13 cellular contexts compared by ENCODE assay signal in the genomic region with DNA sequence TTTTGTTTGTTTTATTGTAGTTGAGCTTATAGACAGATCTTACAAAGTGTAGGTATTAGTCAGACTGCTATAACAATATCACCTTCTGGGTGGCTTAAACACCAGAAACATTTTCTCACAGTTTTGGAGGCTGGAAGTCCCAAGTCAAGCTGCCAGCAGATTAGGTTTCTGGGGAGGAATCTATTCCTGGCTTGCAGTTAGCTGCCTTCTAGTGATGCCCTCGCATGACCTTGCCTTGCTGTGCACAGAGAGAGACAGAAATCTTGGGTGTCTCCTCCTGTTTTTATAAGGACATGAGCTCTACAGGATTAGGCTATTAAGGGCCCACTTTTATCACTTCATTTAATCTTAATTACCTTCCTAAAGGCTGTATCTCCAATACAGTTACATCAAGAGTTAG.
DNase-seq lines count a peak whose midpoint lies in the region; ATAC-seq and TF ChIP-seq lines count a peak whose summit lies in the region.
"Had no signal": no experiment of that assay in that cellular context is flagged by ENCODE, and none has a peak within 500 bp of the region (broad histone marks: within the 10 kb centered on the region; RNA-seq: fewer than 3 reads in every experiment).

No MANE protein-coding gene starts in this region.

- DNase-seq in DMS 273 (lab: John Stamatoyannopoulos, UW; ENCODE audit: unreplicated experiment) = peak; percentile 23
- DNase-seq in DMS 273 treated with DMSO at 0.1 percent for 48 hours (lab: John Stamatoyannopoulos, UW) = no peak
- DNase-seq in heart left ventricle = peak in 2 of 5 donors; percentile 26 to 28
- DNase-seq in left ventricle myocardium inferior = no peak
- DNase-seq in astrocyte of the hippocampus (ENCODE audit: low read depth, low spot score) = peak; percentile 3
- no peak for DNase-seq in inferior parietal cortex (ENCODE audit: extremely low spot score)
- DNase-seq in OCI-M1 (lab: John Stamatoyannopoulos, UW) = no peak
- DNase-seq: Caco-2; CD8-positive, alpha-beta memory T cell; HCEC 1CT; HFFc6 had no signal

- no peaks in the 10 kb centered on the region for H3K36me3 ChIP-seq in heart left ventricle
- H3K36me3 ChIP-seq in left ventricle myocardium inferior = no peaks in the 10 kb centered on the region
- H3K36me3 ChIP-seq: BLaER1 had no signal

- intact Hi-C loops in heart left ventricle (cut with DNase I) (no loop called here), left ventricle myocardium inferior (cut with micrococcal nuclease) (no loop called here)

- no peak for TF ChIP-seq POLR2A in heart left ventricle (IDR thresholded peaks at IDR 0.05)

- H3K27ac ChIP-seq in heart left ventricle (no peak overlapping the region), left ventricle myocardium inferior (replicated peaks) (no peak overlapping the region)
- H3K27ac ChIP-seq: 22Rv1, BLaER1 had no signal

- 14 to 26% (median 16%) methylated on average over 1 of the region's 1 CpG for WGBS in heart left ventricle, 4 donors

- H3K9me3 ChIP-seq in heart left ventricle (no peaks in the 10 kb centered on the region), left ventricle myocardium inferior (replicated peaks) (no peaks in the 10 kb centered on the region)
- H3K9me3 ChIP-seq: BLaER1, Caco-2 had no signal

- H3K27me3 ChIP-seq in heart left ventricle (no peaks in the 10 kb centered on the region), left ventricle myocardium inferior (ENCODE audit: low read depth) (no peaks in the 10 kb centered on the region)
- H3K27me3 ChIP-seq: BLaER1 had no signal

- ATAC-seq in heart left ventricle = peak in 3 of 4 donors; percentile 42 to 67 (median 61)

- no peak for TF ChIP-seq CTCF in heart left ventricle (IDR thresholded peaks at IDR 0.05)
- TF ChIP-seq CTCF in left ventricle myocardium inferior (IDR thresholded peaks at IDR 0.05; ENCODE audit: borderline replicate concordance) = no peak

- H3K4me3 ChIP-seq in heart left ventricle = no peak overlapping the region
- no peak overlapping the region for H3K4me3 ChIP-seq in left ventricle myocardium inferior
- H3K4me3 ChIP-seq: BLaER1 had no signal

- H3K4me1 ChIP-seq in heart left ventricle (no peaks in the 10 kb centered on the region), left ventricle myocardium inferior (peaks cover 10% of the 10 kb centered on the region)
- H3K4me1 ChIP-seq: Caco-2 had no signal

Comparison
In these comparisons a context has a peak if more than half of its experiments do, and no peak if none do; other contexts are left out.
1. DNase-seq: peak in DMS 273 (single experiment) and astrocyte of the hippocampus (single experiment); none in DMS 273 treated with DMSO at 0.1 percent for 48 hours (single experiment), left ventricle myocardium inferior (single experiment), inferior parietal cortex (single experiment) and OCI-M1 (single experiment).